Comparison of ENCODE assay signal across 1 cellular context in genomic region chr16:86338403-86339115, GRCh38.
TF ChIP-seq lines count a peak whose summit lies in the region.

No MANE protein-coding gene starts in this region.

TF ChIP-seq in HEK293, 187 proteins besides CTCF, POLR2A, EP300 and RAD21 (continued from another document):
- no peak for TF ChIP-seq KLF8 (tag by site-specific recombination; IDR thresholded peaks at IDR 0.05)
- TF ChIP-seq ZNF26 (tag by site-specific recombination; IDR thresholded peaks at IDR 0.05): no peak
